In genomic region chr17:10845388-10845751, GRCh38 we compare ENCODE assay signal across 12 cellular contexts. TPM values are rescaled to one million over a fixed set of nuclear protein-coding genes. Genes with fewer than 3 reads are reported as not detected.
DNase-seq lines count a peak whose midpoint lies in the region; ATAC-seq and TF ChIP-seq lines count a peak whose summit lies in the region.
"Had no signal": no experiment of that assay in that cellular context is flagged by ENCODE, and none has a peak within 500 bp of the region (broad histone marks: within the 10 kb centered on the region; RNA-seq: fewer than 3 reads in every experiment).

No MANE protein-coding gene starts in this region.

- H3K4me3 ChIP-seq in DND-41 (ENCODE audit: low read depth in 1 of 2, low read length in 2 of 2): peak overlapping the region in 1 of 2 experiments; percentile 49; a peak in 1 of 4 replicates
- peak overlapping the region; percentile 65; the same call in 1 of the 2 replicates for H3K4me3 ChIP-seq in PC-3 (ENCODE audit: low read length)
- H3K4me3 ChIP-seq in epithelial cell of proximal tubule (ENCODE audit: low read depth, low read length): peak overlapping the region; percentile 59
- no peak overlapping the region for H3K4me3 ChIP-seq in trophoblast cell (ENCODE audit: low read depth, low read length)

- CTCF ChIA-PET in PC-3 (lab: Charles Lee): interaction anchor here (0.6 to 1.0 kb wide), 3 partner anchors 12 to 232 kb away, joined by 4 to 6 read pairs (median 4); no protein-coding TSS in a partner anchor

- H3K79me1 ChIP-seq in trophoblast cell (ENCODE audit: low read length): no peaks in the 10 kb centered on the region

- peaks cover 6% of the 10 kb centered on the region for H3K4me1 ChIP-seq in DND-41 (ENCODE audit: insufficient read depth, low read length)
- no peaks in the 10 kb centered on the region for H3K4me1 ChIP-seq in PC-3 (ENCODE audit: insufficient read depth, low read length)
- peaks cover 0 to 6% of the 10 kb centered on the region in 2 experiments for H3K4me1 ChIP-seq in trophoblast cell (ENCODE audit: control insufficient read depth in 1 of 2, insufficient read depth in 2 of 2, low read length in 2 of 2)

- no peaks in the 10 kb centered on the region for H3K9me2 ChIP-seq in PC-3 (replicated peaks; ENCODE audit: low read length)

- ATAC-seq in DND-41 (ENCODE audit: insufficient read depth, low read depth) (no peak), PC-3 (no peak), HG02623 (IDR thresholded peaks at IDR 0.05; ENCODE audit: unreplicated experiment) (no peak), HG03469 (IDR thresholded peaks at IDR 0.05; ENCODE audit: unreplicated experiment) (no peak)

- no peak overlapping the region for H2AFZ ChIP-seq in DND-41 (ENCODE audit: low read depth, low read length)
- H2AFZ ChIP-seq in PC-3 (ENCODE audit: low read length): 0 out of 2 replicates have a peak overlapping the region, but pooled peaks have one; percentile 95
- no peak overlapping the region for H2AFZ ChIP-seq in trophoblast cell (ENCODE audit: insufficient read depth, low read length, poor library complexity)

- no peak overlapping the region for H3K18ac ChIP-seq in trophoblast cell (ENCODE audit: low read length)

- H4K91ac ChIP-seq in trophoblast cell (ENCODE audit: low read depth, low read length): no peak overlapping the region

- no peak overlapping the region for H4K12ac ChIP-seq in trophoblast cell (ENCODE audit: low read depth, low read length)

- no peak overlapping the region for H3K23ac ChIP-seq in trophoblast cell (ENCODE audit: low read length)

- TF ChIP-seq CTCF in DND-41 (IDR thresholded peaks at IDR 0.05; ENCODE audit: borderline replicate concordance, extremely low read depth, low read length, poor library complexity, severe bottlenecking) (no peak), PC-3 (conservative IDR thresholded peaks at IDR 0.05; ENCODE audit: low read depth, low read length) (no peak), epithelial cell of proximal tubule (conservative IDR thresholded peaks at IDR 0.05; ENCODE audit: low read depth, low read length) (no peak)

- H3K27ac ChIP-seq in DND-41 (ENCODE audit: low read length): no peak overlapping the region
- no peak overlapping the region for H3K27ac ChIP-seq in PC-3 (ENCODE audit: low read length)
- H3K27ac ChIP-seq in trophoblast cell (ENCODE audit: low read depth, low read length): no peak overlapping the region

- H3K36me3 ChIP-seq in DND-41 (ENCODE audit: insufficient read depth, low read length) (no peaks in the 10 kb centered on the region), PC-3 (ENCODE audit: low read depth, low read length) (no peaks in the 10 kb centered on the region; the same call in 1 of the 2 replicates), trophoblast cell (ENCODE audit: control insufficient read depth in 1 of 2, insufficient read depth in 2 of 2, low read length in 2 of 2) (no peaks in the 10 kb centered on the region)

- H2BK12ac ChIP-seq in trophoblast cell (ENCODE audit: low read length): no peak overlapping the region

- H2BK120ac ChIP-seq in trophoblast cell (ENCODE audit: insufficient read depth, low read length, poor library complexity): no peak overlapping the region

- H3K4me2 ChIP-seq in DND-41 (ENCODE audit: insufficient read depth, low read length) (peak overlapping the region; percentile 68; the same call in 1 of the 2 replicates), PC-3 (ENCODE audit: low read length) (peak overlapping the region; percentile 94), trophoblast cell (ENCODE audit: low read length) (peak overlapping the region; percentile 76)

- no CpG with 5 or more reads among the region's 6 CpGs for WGBS in trophoblast cell (ENCODE audit: extremely low coverage, insufficient coverage, insufficient read length)

- POLR2A ChIA-PET in PC-3 (lab: Charles Lee; ENCODE audit: unreplicated experiment): no interaction called here

- BruUV-seq in PC-3 (replicated peaks; lab: Mats Ljungman, UMichigan): no TSS peak

- no peaks in the 10 kb centered on the region for H3K79me2 ChIP-seq in DND-41 (ENCODE audit: insufficient read depth, low read length)
- no peaks in the 10 kb centered on the region for H3K79me2 ChIP-seq in PC-3 (ENCODE audit: low read length)
- no peaks in the 10 kb centered on the region for H3K79me2 ChIP-seq in trophoblast cell (ENCODE audit: control insufficient read depth, insufficient read depth, low read length, poor library complexity)

- no peak overlapping the region for H2BK5ac ChIP-seq in trophoblast cell (ENCODE audit: low read depth, low read length, poor library complexity)

- H3K9me3 ChIP-seq in DND-41 (ENCODE audit: insufficient read depth, low read length, severe bottlenecking) (no peaks in the 10 kb centered on the region), PC-3 (ENCODE audit: low read length) (no peaks in the 10 kb centered on the region), trophoblast cell (ENCODE audit: insufficient read depth, low read depth, low read length) (peaks cover 10% of the 10 kb centered on the region)

- no peak overlapping the region for H2AK5ac ChIP-seq in trophoblast cell (ENCODE audit: low read length)

- H3F3A ChIP-seq in PC-3 (ENCODE audit: low read length, unreplicated experiment): no peaks in the 10 kb centered on the region

- no peaks in the 10 kb centered on the region for H4K20me1 ChIP-seq in DND-41 (ENCODE audit: insufficient read depth, low read length)
- no peaks in the 10 kb centered on the region for H4K20me1 ChIP-seq in PC-3 (ENCODE audit: low read length)

- H3K9ac ChIP-seq in DND-41 (ENCODE audit: low read depth, low read length) (no peak overlapping the region), PC-3 (ENCODE audit: low read length) (no peak overlapping the region), trophoblast cell (ENCODE audit: low read length) (no peak overlapping the region)

- H3K14ac ChIP-seq in trophoblast cell (ENCODE audit: low read length): no peak overlapping the region

- H3K4ac ChIP-seq in trophoblast cell (ENCODE audit: low read depth, low read length): no peak overlapping the region

- H3K27me3 ChIP-seq in DND-41 (ENCODE audit: insufficient read depth, low read length, poor library complexity) (no peaks in the 10 kb centered on the region), PC-3 (ENCODE audit: low read length) (no peaks in the 10 kb centered on the region), trophoblast cell (ENCODE audit: insufficient read depth, low read length) (no peaks in the 10 kb centered on the region)

- intact Hi-C loops in PC-3 (cut with micrococcal nuclease): loop anchor here (1.0 kb wide), 3 partner anchors 73 to 199 kb away; no protein-coding TSS in a partner anchor

- H4K8ac ChIP-seq in trophoblast cell (ENCODE audit: low read depth, low read length): no peak overlapping the region

- DNase-seq in DND-41 (no peak), PC-3 (no peak), epithelial cell of proximal tubule (ENCODE audit: low read depth) (no peak), trophoblast cell (no peak), Kasumi-1 (lab: John Stamatoyannopoulos, UW) (no peak), EL (no peak)
- DNase-seq: T1000 had no signal

RNA-seq across cellular contexts. Expression of gene PIRT, which starts 7.5 kb away (rescaled TPM):
- total RNA-seq in PC-3 (2014; rRNA removed) (not detected in 2 replicates), epithelial cell of proximal tubule (not detected in 2 replicates)
- not detected in 2 replicates for polyA plus RNA-seq in trophoblast cell (2013)
- total RNA-seq: fibroblast of villous mesenchyme, LHCN-M2 had no signal
- polyA plus RNA-seq: aorta had no signal

RNA-seq across cellular contexts. Expression of gene TMEM238L, which starts 41.5 kb away (rescaled TPM):
- total RNA-seq in PC-3 (2014; rRNA removed) (not detected in 2 replicates), epithelial cell of proximal tubule (not detected in 2 replicates)
- polyA plus RNA-seq in trophoblast cell (2013): not detected in 2 replicates
- total RNA-seq: aorta, fibroblast of villous mesenchyme, LHCN-M2 had no signal
